10 cellular contexts compared by ENCODE assay signal in the genomic region with DNA sequence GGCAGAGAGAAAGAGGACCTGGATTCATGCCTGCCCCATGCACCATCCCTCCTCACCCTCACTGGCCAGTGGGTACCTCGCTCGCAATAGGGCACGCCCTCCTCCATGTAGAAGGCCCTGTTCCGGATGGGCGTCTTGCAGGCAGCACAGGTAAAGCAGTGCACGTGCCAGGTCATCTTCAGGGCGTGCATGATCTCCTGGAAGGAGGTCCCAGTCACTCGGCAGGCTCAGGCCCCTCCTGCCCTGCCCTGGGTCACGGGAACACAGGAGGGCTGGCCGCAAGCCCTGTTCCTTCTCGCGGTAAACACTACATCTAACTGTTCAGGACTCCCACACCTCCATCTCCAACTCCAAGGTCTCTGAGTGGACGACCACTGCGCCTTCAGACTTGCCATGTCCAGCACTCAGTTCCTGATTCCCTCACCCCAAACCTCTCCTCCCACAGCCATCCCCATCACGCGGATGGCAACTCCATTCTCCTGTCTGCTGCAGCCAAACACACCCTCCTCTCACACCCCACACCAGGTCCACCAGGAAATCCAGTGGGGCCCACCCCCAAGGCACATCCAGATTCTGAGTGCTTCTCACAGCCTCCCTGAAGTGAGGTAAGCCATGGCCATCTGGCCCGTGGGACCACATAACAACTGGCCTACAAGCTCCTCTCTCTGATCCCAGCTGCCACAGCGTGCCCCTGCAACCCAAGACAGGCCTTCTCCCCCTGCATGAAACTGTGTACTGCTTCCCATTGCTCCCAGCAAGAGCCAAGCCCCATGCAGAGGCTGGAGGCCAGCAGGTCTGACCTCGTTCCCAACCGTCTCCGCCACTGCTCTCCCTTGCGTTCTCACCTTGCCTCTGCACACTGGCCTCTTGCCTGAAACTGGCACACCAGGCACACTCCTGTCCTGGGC. TPM values are rescaled to one million over a fixed set of nuclear protein-coding genes. Genes with fewer than 3 reads are reported as not detected.
DNase-seq lines count a peak whose midpoint lies in the region; ATAC-seq lines count a peak whose summit lies in the region.
"Had no signal": no experiment of that assay in that cellular context is flagged by ENCODE, and none has a peak within 500 bp of the region (broad histone marks: within the 10 kb centered on the region; RNA-seq: fewer than 3 reads in every experiment).

No MANE protein-coding gene starts in this region.

- intact Hi-C loops in head of caudate nucleus (cut with DNase I) (no loop called here), Right ventricle myocardium inferior (cut with DNase I) (no loop called here)

- ATAC-seq in GM18498 (IDR thresholded peaks at IDR 0.05; ENCODE audit: unreplicated experiment) = no peak
- no peak for ATAC-seq in Right ventricle myocardium inferior

- H3K36me3 ChIP-seq in SJCRH30 = peaks cover 42% of the 10 kb centered on the region

- H3K27ac ChIP-seq in SJCRH30 = peak overlapping the region; percentile 9; the same call in 1 of the 2 replicates

- H3K9me3 ChIP-seq in SJCRH30 (replicated peaks) = no peaks in the 10 kb centered on the region
- H3K9me3 ChIP-seq: BE2C had no signal

- H3K4me3 ChIP-seq in SJCRH30 = no peak overlapping the region

- DNase-seq in DMS 273 (lab: John Stamatoyannopoulos, UW; ENCODE audit: unreplicated experiment) (peak; percentile 92), SJCRH30 (peak in 1 of 2 experiments; percentile 58), myocyte (ENCODE audit: low read depth) (peak; percentile 88), head of caudate nucleus (no peak), Right ventricle myocardium inferior (ENCODE audit: missing footprints) (no peak)
- DNase-seq: BE2C; GF-D8; NK-92 treated with Interleukin-12 subunit alpha and Interleukin-12 subunit beta, amount 100 ng/mL, for 24 hours; stimulated activated CD4-positive, alpha-beta T cell treated with anti-CD3 and anti-CD28 coated beads, Interleukin-12 subunit alpha, Interleukin-12 subunit beta, amount 100 ng/mL, for 4 hours had no signal

- H3K27me3 ChIP-seq in SJCRH30 = no peaks in the 10 kb centered on the region
- H3K27me3 ChIP-seq: BE2C had no signal

- peaks cover 13% of the 10 kb centered on the region for H3K4me1 ChIP-seq in SJCRH30

RNA-seq across cellular contexts. Expression of a gene that starts 10.8 kb away (rescaled TPM):
- total RNA-seq in SJCRH30 (2014; rRNA removed; shearing (Covaris generic)) = 239 and 265 TPM in 2 replicates
- total RNA-seq in myocyte (311 and 455 TPM in 2 replicates), Right ventricle myocardium inferior (32.2 TPM)
- 336 TPM for polyA plus RNA-seq in myocyte (2012)

RNA-seq across cellular contexts. Expression of a gene that starts 13.2 kb away (rescaled TPM):
- 58.4 and 68.5 TPM in 2 replicates for total RNA-seq in SJCRH30 (2014; rRNA removed; shearing (Covaris generic))
- total RNA-seq in myocyte = 302 and 340 TPM in 2 replicates
- 616 TPM for polyA plus RNA-seq in myocyte (2012)
- total RNA-seq in Right ventricle myocardium inferior = 43.1 TPM

RNA-seq across cellular contexts. Expression of a gene that starts 25.4 kb away (rescaled TPM):
- total RNA-seq in SJCRH30 (2014; rRNA removed; shearing (Covaris generic)) = 3.0 and 6.2 TPM in 2 replicates
- total RNA-seq in myocyte (21.7 and 29.3 TPM in 2 replicates), Right ventricle myocardium inferior (4.4 TPM)
- 13.7 TPM for polyA plus RNA-seq in myocyte (2012)

RNA-seq across cellular contexts. Expression of a gene that starts 32.5 kb away (rescaled TPM):
- total RNA-seq in SJCRH30 (2014; rRNA removed; shearing (Covaris generic)) = 68.5 and 76.8 TPM in 2 replicates
- total RNA-seq in myocyte = 87.2 and 112 TPM in 2 replicates
- polyA plus RNA-seq in myocyte (2012) = 299 TPM
- total RNA-seq in Right ventricle myocardium inferior = 30.1 TPM

RNA-seq across cellular contexts. Expression of a gene that starts 37.6 kb away (rescaled TPM):
- 6.4 TPM in 2 replicates for total RNA-seq in SJCRH30 (2014; rRNA removed; shearing (Covaris generic))
- 23.1 and 38.7 TPM in 2 replicates for total RNA-seq in myocyte
- polyA plus RNA-seq in myocyte (2012) = 12.4 TPM
- total RNA-seq in Right ventricle myocardium inferior = 1.4 TPM

Comparison
In these comparisons a context has a peak if more than half of its experiments do, and no peak if none do; other contexts are left out.
1. DNase-seq: peak in DMS 273 (single experiment) and myocyte (single experiment); none in head of caudate nucleus (0 of 42) and Right ventricle myocardium inferior (single experiment).